Comparison of ENCODE assay signal across 23 cellular contexts in genomic region chr2:135183822-135184221, GRCh38.
A peak's percentile ranks its signal among the peaks of the same experiment; 100 is the strongest.
DNase-seq lines count a peak whose midpoint lies in the region; ATAC-seq and TF ChIP-seq lines count a peak whose summit lies in the region.
"Had no signal": no experiment of that assay in that cellular context is flagged by ENCODE, and none has a peak within 500 bp of the region (broad histone marks: within the 10 kb centered on the region; RNA-seq: fewer than 3 reads in every experiment).

No MANE protein-coding gene starts in this region.

- H3K27me3 ChIP-seq in MG63 (no peaks in the 10 kb centered on the region), dorsolateral prefrontal cortex (no peaks in the 10 kb centered on the region), neural progenitor cell (no peaks in the 10 kb centered on the region)
- H3K27me3 ChIP-seq: BE2C had no signal

- TF ChIP-seq CTCF in dorsolateral prefrontal cortex (IDR thresholded peaks at IDR 0.05 in 54 of 56, conservative IDR thresholded peaks at IDR 0.05 in 2 of 56; ENCODE audit: low read depth in 1 of 56, partially characterized antibody in 56 of 56): no peak
- no peak for TF ChIP-seq CTCF in neural progenitor cell (IDR thresholded peaks at IDR 0.05)

- intact Hi-C loops in dorsolateral prefrontal cortex (cut with DNase I): no loop called here

- H3K4me1 Mint-ChIP-seq in neural progenitor cell: peaks cover 17% of the 10 kb centered on the region
- H3K4me1 Mint-ChIP-seq: CD14-positive monocyte; CD8-positive, alpha-beta memory T cell had no signal

- ATAC-seq in HG02763 (IDR thresholded peaks at IDR 0.05; ENCODE audit: unreplicated experiment): no peak
- ATAC-seq in activated naive CD4-positive, alpha-beta T cell treated with anti-CD3 and anti-CD28 coated beads, Interleukin-2, amount 50 U/mL, for 72 hours: no peak
- ATAC-seq: Panc1 had no signal

- no peak overlapping the region for H3K9ac ChIP-seq in neural progenitor cell

- no peak overlapping the region for H3K4me3 Mint-ChIP-seq in neural progenitor cell
- H3K4me3 Mint-ChIP-seq: CD14-positive monocyte; CD8-positive, alpha-beta memory T cell had no signal

- peaks cover 3% of the 10 kb centered on the region for H3K27me3 Mint-ChIP-seq in neural progenitor cell (ENCODE audit: insufficient read depth, low read depth)
- H3K27me3 Mint-ChIP-seq: CD8-positive, alpha-beta memory T cell had no signal

- no peaks in the 10 kb centered on the region for H3K79me2 ChIP-seq in neural progenitor cell (ENCODE audit: low read depth)

- peak; percentile 15 for DNase-seq in EL
- peak; percentile 21 for DNase-seq in MG63
- no peak for DNase-seq in dorsolateral prefrontal cortex
- DNase-seq in neural progenitor cell (ENCODE audit: low spot score): no peak
- DNase-seq in activated gamma-delta T cell treated with Interleukin-2 at 50 U/mL for 16 hours: no peak
- no peak for DNase-seq in activated naive CD4-positive, alpha-beta T cell treated with anti-CD3 and anti-CD28 coated beads, Interleukin-2, amount 50 U/mL, for 72 hours (ENCODE audit: low spot score in 2 of 2)
- DNase-seq: 8988T; ACHN; BE2C; CD8-positive, alpha-beta memory T cell; DMS 273 treated with DMSO at 0.1 percent for 48 hours; DMS79; KG1; NCI-H1048; NCI-H1417; NCI-H1694; NCI-H2029 treated with DMSO at 0.1 percent for 48 hours; NCI-H69; SHP77 treated with DMSO at 0.1 percent for 48 hours had no signal

- H4K20me1 ChIP-seq in neural progenitor cell (ENCODE audit: low read depth): no peaks in the 10 kb centered on the region

- peak overlapping the region in 37 of 59 donors; percentile 23 to 91 (median 77) for H3K27ac ChIP-seq in dorsolateral prefrontal cortex
- H3K27ac ChIP-seq in neural progenitor cell: no peak overlapping the region
- H3K27ac ChIP-seq: RWPE1 had no signal

- H3K9me3 Mint-ChIP-seq in neural progenitor cell: peaks cover 4% of the 10 kb centered on the region
- no peaks in the 10 kb centered on the region for H3K9me3 Mint-ChIP-seq in activated naive CD4-positive, alpha-beta T cell treated with anti-CD3 and anti-CD28 coated beads, Interleukin-2, amount 50 U/mL, for 72 hours

- H3K9me3 ChIP-seq in MG63 (no peaks in the 10 kb centered on the region), neural progenitor cell (ENCODE audit: low read depth) (no peaks in the 10 kb centered on the region)
- H3K9me3 ChIP-seq: BE2C had no signal

- no peak overlapping the region for H3K4me2 ChIP-seq in neural progenitor cell

- H3F3A ChIP-seq in neural progenitor cell (ENCODE audit: low read depth): peaks cover 13% of the 10 kb centered on the region

- H3K4me3 ChIP-seq in MG63 (no peak overlapping the region), dorsolateral prefrontal cortex (no peak overlapping the region), neural progenitor cell (no peak overlapping the region)

- H3K4me1 ChIP-seq in neural progenitor cell: peaks cover 14% of the 10 kb centered on the region
- H3K4me1 ChIP-seq: BE2C had no signal

- no peak overlapping the region for H2AFZ ChIP-seq in neural progenitor cell (replicated peaks)

- H3K27ac Mint-ChIP-seq in neural progenitor cell: peak overlapping the region; percentile 17
- H3K27ac Mint-ChIP-seq in activated naive CD4-positive, alpha-beta T cell treated with anti-CD3 and anti-CD28 coated beads, Interleukin-2, amount 50 U/mL, for 72 hours: no peak overlapping the region

- peaks cover 7% of the 10 kb centered on the region for H3K36me3 Mint-ChIP-seq in neural progenitor cell
- H3K36me3 Mint-ChIP-seq in activated naive CD4-positive, alpha-beta T cell treated with anti-CD3 and anti-CD28 coated beads, Interleukin-2, amount 50 U/mL, for 72 hours: no peaks in the 10 kb centered on the region
- H3K36me3 Mint-ChIP-seq: CD8-positive, alpha-beta memory T cell had no signal

- H3K36me3 ChIP-seq in MG63 (peaks cover 2% of the 10 kb centered on the region; the same call in 1 of the 2 replicates), neural progenitor cell (no peaks in the 10 kb centered on the region)
- H3K36me3 ChIP-seq: BE2C had no signal

Comparison
In these comparisons a context has a peak if more than half of its experiments do, and no peak if none do; other contexts are left out.
1. DNase-seq: peak in EL (single experiment) and MG63 (single experiment); none in dorsolateral prefrontal cortex (0 of 10), neural progenitor cell (single experiment), activated gamma-delta T cell treated with Interleukin-2 at 50 U/mL for 16 hours (single experiment) and activated naive CD4-positive, alpha-beta T cell treated with anti-CD3 and anti-CD28 coated beads, Interleukin-2, amount 50 U/mL, for 72 hours (0 of 2).